ENCODE assay signal across 22 cellular contexts in the genomic region with DNA sequence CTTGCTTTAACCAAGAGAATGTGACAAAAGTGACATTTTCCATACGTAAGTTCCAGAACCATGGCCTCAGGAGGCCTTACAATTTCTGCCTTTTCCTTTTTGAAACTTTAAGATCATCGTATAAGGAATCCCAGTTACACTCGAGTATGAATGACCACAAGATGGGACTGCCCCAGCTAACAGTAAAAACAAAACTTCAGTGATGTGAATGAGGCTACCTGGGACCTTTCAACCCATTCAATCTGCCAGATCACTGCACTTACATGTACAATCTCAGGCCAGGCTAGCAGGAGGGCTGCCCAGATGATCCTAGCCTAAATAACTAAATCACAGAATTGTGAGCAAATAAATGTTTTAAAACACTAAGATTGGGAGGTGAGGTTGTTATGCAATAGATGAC.
DNase-seq lines count a peak whose midpoint lies in the region; ATAC-seq and TF ChIP-seq lines count a peak whose summit lies in the region.
"Had no signal": no experiment of that assay in that cellular context is flagged by ENCODE, and none has a peak within 500 bp of the region (broad histone marks: within the 10 kb centered on the region; RNA-seq: fewer than 3 reads in every experiment).

No MANE protein-coding gene starts in this region.

- no peak overlapping the region for H2AFZ ChIP-seq in GM23248
- H2AFZ ChIP-seq: PC-9 had no signal

- WGBS in GM23248 (ENCODE audit: low coverage in 1 of 2, low lambda C conversion rate in 2 of 2, missing lambda C conversion rate in 2 of 2), 2 experiments: 22% methylated on average over 3 of the region's 3 CpGs

- H3K4me3 ChIP-seq in GM23248: no peak overlapping the region
- H3K4me3 ChIP-seq: PC-9, SJCRH30 had no signal

- no peak for TF ChIP-seq CTCF in omental fat pad (IDR thresholded peaks at IDR 0.05)

- no peak overlapping the region for H3K9ac ChIP-seq in GM23248

- H3K4me1 ChIP-seq in GM23248 (ENCODE audit: insufficient read depth): no peaks in the 10 kb centered on the region
- H3K4me1 ChIP-seq: SJCRH30 had no signal

- H3K27me3 ChIP-seq in GM23248 (replicated peaks; ENCODE audit: insufficient read depth): no peaks in the 10 kb centered on the region
- H3K27me3 ChIP-seq: SJCRH30 had no signal

- H3K36me3 ChIP-seq in GM23248 (ENCODE audit: low read depth): no peaks in the 10 kb centered on the region
- H3K36me3 ChIP-seq: SJCRH30 had no signal

- H3K27ac ChIP-seq in GM23248: no peak overlapping the region
- H3K27ac ChIP-seq: C4-2B, HL-60, PC-9, SJCRH30 had no signal

- no peaks in the 10 kb centered on the region for H3K79me2 ChIP-seq in GM23248 (ENCODE audit: insufficient read depth)

- in situ Hi-C loops in GM23248 (cut with MboI): no loop called here

- DNase-seq in foreskin melanocyte (no peak), GM23248 (no peak), omental fat pad (ENCODE audit: low spot score) (no peak), midbrain (lab: John Stamatoyannopoulos, UW) (no peak)
- DNase-seq: DMS 273 treated with DMSO at 0.1 percent for 48 hours; GDM1; GOT3; NCI-H1417; NCI-H1930; NCI-H2171; NCI-H446; NCI-H69; NK-92 treated with Interleukin-12 subunit alpha and Interleukin-12 subunit beta, amount 100 ng/mL, for 24 hours; PC-9; SJCRH30; T-helper 17 cell had no signal

- H4K20me1 ChIP-seq in GM23248 (ENCODE audit: insufficient read depth): no peaks in the 10 kb centered on the region

- no peaks in the 10 kb centered on the region for H3K9me3 ChIP-seq in GM23248 (ENCODE audit: low read depth)
- H3K9me3 ChIP-seq: SJCRH30 had no signal

- H3K9me2 ChIP-seq in GM23248 (ENCODE audit: insufficient read depth): no peaks in the 10 kb centered on the region

- ATAC-seq in GM18517 (IDR thresholded peaks at IDR 0.05; ENCODE audit: unreplicated experiment) (peak; percentile 61), GM21529 (IDR thresholded peaks at IDR 0.05; ENCODE audit: unreplicated experiment) (peak; percentile 66), HG02852 (IDR thresholded peaks at IDR 0.05; ENCODE audit: unreplicated experiment) (peak; percentile 91), HG03469 (IDR thresholded peaks at IDR 0.05; ENCODE audit: unreplicated experiment) (peak; percentile 63), omental fat pad (ENCODE audit: low FRiP score) (no peak)
- ATAC-seq: T-helper 17 cell had no signal

- no peak overlapping the region for H3K4me2 ChIP-seq in GM23248 (ENCODE audit: unreplicated experiment)
- H3K4me2 ChIP-seq: PC-9 had no signal

- H3F3A ChIP-seq in GM23248 (ENCODE audit: insufficient read depth): no peaks in the 10 kb centered on the region
